In genomic region chr5:30690931-30691330, GRCh38 we compare ENCODE assay signal across 18 cellular contexts.
"Had no signal": no experiment of that assay in that cellular context is flagged by ENCODE, and none has a peak within 500 bp of the region (broad histone marks: within the 10 kb centered on the region; RNA-seq: fewer than 3 reads in every experiment).

No MANE protein-coding gene starts in this region.

- DNase-seq: effector CD4-positive, alpha-beta T cell; endodermal cell; erythroblast; heart left ventricle; hippocampal formation; islet precursor cell; mammary epithelial cell; naive thymus-derived CD4-positive, alpha-beta T cell; posterior cingulate gyrus; sigmoid colon; stimulated activated CD4-positive, alpha-beta T cell treated with anti-CD3 and anti-CD28 coated beads, Interleukin-12 subunit alpha, Interleukin-12 subunit beta, amount 100 ng/mL, for 4 hours; stimulated activated naive CD4-positive, alpha-beta T cell; trophoblast cell had no signal

- H3K4me1 ChIP-seq: heart left ventricle, right atrium auricular region, sigmoid colon had no signal

- H3K9me3 ChIP-seq: neutrophil, right atrium auricular region, sigmoid colon had no signal

- H3K27me3 ChIP-seq: heart left ventricle, neutrophil, right atrium auricular region, sigmoid colon had no signal

- H3K27ac ChIP-seq: coronary artery, heart left ventricle, neutrophil, right atrium auricular region, sigmoid colon, skin epidermis had no signal

- H3K36me3 ChIP-seq: heart left ventricle, neutrophil, right atrium auricular region, sigmoid colon had no signal

- H3K4me3 ChIP-seq: coronary artery, heart left ventricle, right atrium auricular region, sigmoid colon, skin epidermis had no signal

- ATAC-seq: heart left ventricle; left lobe of liver; naive thymus-derived CD4-positive, alpha-beta T cell had no signal
